8 cellular contexts compared by ENCODE assay signal in genomic region chr19:40751065-40751923, GRCh38. TPM values are rescaled to one million over a fixed set of nuclear protein-coding genes. Genes with fewer than 3 reads are reported as not detected.
DNase-seq lines count a peak whose midpoint lies in the region; ATAC-seq and TF ChIP-seq lines count a peak whose summit lies in the region.

Gene SNRPA (plus strand): TSS chr19:40751203. CDS start chr19:40751409, 206 bp downstream.

- H3K9me3 Mint-ChIP-seq in activated naive CD8-positive, alpha-beta T cell (ENCODE audit: low read depth): no peaks in the 10 kb centered on the region
- H3K9me3 Mint-ChIP-seq in glutamatergic neuron (ENCODE audit: unreplicated experiment): peaks cover 8% of the 10 kb centered on the region

- H3K36me3 ChIP-seq in osteoblast (ENCODE audit: insufficient read depth, low read length) (peaks cover 9% of the 10 kb centered on the region), thymus (ENCODE audit: control insufficient read depth, insufficient read depth) (peaks cover 15% of the 10 kb centered on the region)

- peaks cover 44% of the 10 kb centered on the region for H3K4me1 Mint-ChIP-seq in activated naive CD8-positive, alpha-beta T cell (ENCODE audit: low read depth)
- peaks cover 17% of the 10 kb centered on the region for H3K4me1 Mint-ChIP-seq in glutamatergic neuron (ENCODE audit: low read depth, unreplicated experiment)

- WGBS in thymus: under 1% methylated on average over 42 of the region's 42 CpGs

- no peaks in the 10 kb centered on the region for H3K9me3 ChIP-seq in osteoblast (ENCODE audit: low read depth, low read length)
- no peaks in the 10 kb centered on the region for H3K9me3 ChIP-seq in thymus (ENCODE audit: control insufficient read depth)

- peak; percentile 94 for DNase-seq in NCI-H1092 treated with DMSO at 0.1 percent for 48 hours (lab: John Stamatoyannopoulos, UW)
- peak; percentile 97 for DNase-seq in SKM-1 (lab: John Stamatoyannopoulos, UW; ENCODE audit: unreplicated experiment)
- DNase-seq in glutamatergic neuron: peak; percentile 95
- peak; percentile 98 for DNase-seq in osteoblast (ENCODE audit: insufficient read length, low spot score, missing footprints)

- H3K4me3 ChIP-seq in GM08714 (ENCODE audit: low read length): peak within 1 kb of the TSS; percentile 85
- peak within 1 kb of the TSS; percentile 76 for H3K4me3 ChIP-seq in osteoblast (ENCODE audit: insufficient read depth, low read length)
- peak within 1 kb of the TSS; percentile 65 for H3K4me3 ChIP-seq in thymus (ENCODE audit: low read length)

- H3K27ac ChIP-seq in osteoblast (ENCODE audit: low read depth, low read length): peak within 1 kb of the TSS; percentile 99
- H3K27ac ChIP-seq in thymus (ENCODE audit: low read depth): peak within 1 kb of the TSS; percentile 92

- H3K27me3 Mint-ChIP-seq in activated naive CD8-positive, alpha-beta T cell: no peaks in the 10 kb centered on the region
- peaks cover 11% of the 10 kb centered on the region for H3K27me3 Mint-ChIP-seq in glutamatergic neuron (ENCODE audit: unreplicated experiment)

- peaks cover 17% of the 10 kb centered on the region for H3K36me3 Mint-ChIP-seq in activated naive CD8-positive, alpha-beta T cell
- H3K36me3 Mint-ChIP-seq in glutamatergic neuron (ENCODE audit: unreplicated experiment): no peaks in the 10 kb centered on the region

- H2AFZ ChIP-seq in osteoblast (ENCODE audit: low read length): peak within 1 kb of the TSS; percentile 98

- peaks cover 49% of the 10 kb centered on the region for H3K79me2 ChIP-seq in osteoblast (ENCODE audit: insufficient read depth, low read length)

- peaks cover 21% of the 10 kb centered on the region for H4K20me1 ChIP-seq in osteoblast (ENCODE audit: insufficient read depth, low read length)

- H3K4me3 Mint-ChIP-seq in activated naive CD8-positive, alpha-beta T cell: peak within 1 kb of the TSS; percentile 99
- peak within 1 kb of the TSS; percentile 100 for H3K4me3 Mint-ChIP-seq in glutamatergic neuron (ENCODE audit: unreplicated experiment)

- TF ChIP-seq CTCF in glutamatergic neuron (IDR thresholded peaks at IDR 0.05; ENCODE audit: partially characterized antibody, unreplicated experiment) (no peak), osteoblast (IDR thresholded peaks at IDR 0.05; ENCODE audit: extremely low read depth, low read depth, low read length) (no peak)

- H3K4me1 ChIP-seq in osteoblast (ENCODE audit: insufficient read depth, low read length) (peaks cover 21% of the 10 kb centered on the region), thymus (ENCODE audit: control insufficient read depth, insufficient read depth, low read length) (peaks cover 12% of the 10 kb centered on the region)

- H3K27ac Mint-ChIP-seq in activated naive CD8-positive, alpha-beta T cell: peak within 1 kb of the TSS; percentile 98
- peak within 1 kb of the TSS; percentile 98 for H3K27ac Mint-ChIP-seq in glutamatergic neuron (ENCODE audit: unreplicated experiment)

- ATAC-seq in HG02610 (IDR thresholded peaks at IDR 0.05; ENCODE audit: unreplicated experiment): peak; percentile 52

- peak within 1 kb of the TSS; percentile 92 for H3K4me2 ChIP-seq in osteoblast (ENCODE audit: insufficient read depth, low read length)

- H3K27me3 ChIP-seq in osteoblast (ENCODE audit: insufficient read depth, low read length) (no peaks in the 10 kb centered on the region), thymus (ENCODE audit: control insufficient read depth, insufficient read depth) (no peaks in the 10 kb centered on the region)

RNA-seq across cellular contexts. Expression of gene SNRPA, which starts in this region (rescaled TPM):
- total RNA-seq in glutamatergic neuron (ENCODE audit: unreplicated experiment) (70.3 TPM), osteoblast (20.6 and 32.1 TPM in 2 replicates)
- polyA plus RNA-seq in thymus: 58.4 TPM

Comparison
In these comparisons a context has a peak if more than half of its experiments do, and no peak if none do; other contexts are left out.
1. Peak in every context shown above with its lines: DNase-seq, ATAC-seq, H3K4me3 ChIP-seq and H3K27ac ChIP-seq.